In genomic region chr15:95709959-95710695, GRCh38 we compare ENCODE assay signal across 25 cellular contexts.
"Had no signal": no experiment of that assay in that cellular context is flagged by ENCODE, and none has a peak within 500 bp of the region (broad histone marks: within the 10 kb centered on the region; RNA-seq: fewer than 3 reads in every experiment).

No MANE protein-coding gene starts in this region.

- H2AFZ ChIP-seq: PC-9 had no signal

- H3K27ac ChIP-seq: adrenal gland, PC-9 had no signal

- H3K4me2 ChIP-seq: PC-9 had no signal

- H3K4me3 ChIP-seq: adrenal gland, PC-9 had no signal

- H3K4me1 ChIP-seq: adrenal gland had no signal

- DNase-seq: activated B cell treated with CpG ODN at 0.5 μM for 24 hours; activated CD4-positive, alpha-beta T cell treated with anti-CD3 and anti-CD28 coated beads for 1 hour; activated CD4-positive, alpha-beta T cell treated with anti-CD3 and anti-CD28 coated beads, Interleukin-2, amount 10 ng/mL, durations not matched to agents 24 days and 14 days; activated CD4-positive, alpha-beta T cell treated with anti-CD3 and anti-CD28 coated beads, Interleukin-2, amount 50 U/mL, for 48 hours; activated CD8-positive, alpha-beta memory T cell treated with anti-CD3 and anti-CD28 coated beads, Interleukin-2, amount 10 ng/mL, durations not matched to agents 7 days and 5 days; activated gamma-delta T cell; activated naive CD4-positive, alpha-beta T cell treated with anti-CD3 and anti-CD28 coated beads, Interleukin-2, amount 10 ng/mL, durations not matched to agents 7 days and 5 days; activated naive CD8-positive, alpha-beta T cell treated with anti-CD3 and anti-CD28 coated beads, Interleukin-2, amount 10 ng/mL, durations not matched to agents 7 days and 5 days; activated T-cell treated with anti-CD3 and anti-CD28 coated beads, Interleukin-2, amount 50 U/mL, for 4 hours; adrenal gland; anterior cingulate cortex; cerebellar nuclear complex; Kasumi-1; KBM-7; NCI-H1048; NCI-H146; NCI-H187 treated with DMSO at 0.1 percent for 48 hours; NCI-H2081 treated with DMSO at 0.1 percent for 48 hours; NCI-H446; NCI-H524; PC-9; SHP77 treated with DMSO at 0.1 percent for 48 hours; T-helper 17 cell; T1000 had no signal

- ATAC-seq: activated CD8-positive, alpha-beta memory T cell treated with anti-CD3 and anti-CD28 coated beads, Interleukin-2, amount 10 ng/mL, durations not matched to agents 7 days and 5 days; activated T-cell treated with anti-CD3 and anti-CD28 coated beads, Interleukin-2, amount 50 U/mL, for 4 hours; activated T-helper 17 cell treated with anti-CD3 and anti-CD28 coated beads, Interleukin-2, amount 50 U/mL, for 72 hours; T-helper 17 cell had no signal

- H3K36me3 ChIP-seq: adrenal gland had no signal

- H3K9me3 ChIP-seq: adrenal gland had no signal

- H3K27me3 ChIP-seq: adrenal gland had no signal
